In genomic region chr2:184004289-184004944, GRCh38 we compare ENCODE assay signal across 12 cellular contexts.
A peak's percentile ranks its signal among the peaks of the same experiment; 100 is the strongest.
DNase-seq lines count a peak whose midpoint lies in the region; ATAC-seq and TF ChIP-seq lines count a peak whose summit lies in the region.
"Had no signal": no experiment of that assay in that cellular context is flagged by ENCODE, and none has a peak within 500 bp of the region (broad histone marks: within the 10 kb centered on the region; RNA-seq: fewer than 3 reads in every experiment).

No MANE protein-coding gene starts in this region.

- H2BK5ac ChIP-seq in mesendoderm (ENCODE audit: low read length), result no peak overlapping the region

- H3K56ac ChIP-seq in mesendoderm (ENCODE audit: low read length), result peak overlapping the region; percentile 35

- POLR2A ChIA-PET in MCF 10A (lab: Yijun Ruan, JAX), result no interaction called here

- no peak overlapping the region for H3K4me3 Mint-ChIP-seq in MCF 10A (ENCODE audit: unreplicated experiment)
- H3K4me3 Mint-ChIP-seq: memory B cell had no signal

- H3K27me3 ChIP-seq in mesendoderm (ENCODE audit: insufficient read depth, low read length, poor library complexity), result no peaks in the 10 kb centered on the region

- no peak overlapping the region for H3K4me2 ChIP-seq in mesendoderm (ENCODE audit: low read length)

- peak overlapping the region; percentile 84 for H3K18ac ChIP-seq in mesendoderm (ENCODE audit: low read length)

- H3K27me3 Mint-ChIP-seq in MCF 10A (ENCODE audit: insufficient read depth, unreplicated experiment), result no peaks in the 10 kb centered on the region
- H3K27me3 Mint-ChIP-seq: memory B cell had no signal

- intact Hi-C loops in MCF 10A (cut with micrococcal nuclease), result no loop called here

- no peaks in the 10 kb centered on the region for H3K36me3 Mint-ChIP-seq in MCF 10A (ENCODE audit: insufficient read depth, unreplicated experiment)
- H3K36me3 Mint-ChIP-seq: memory B cell had no signal

- no peak overlapping the region for H3K27ac ChIP-seq in mesendoderm (ENCODE audit: low read depth, low read length)
- H3K27ac ChIP-seq: epithelial cell of prostate had no signal

- ATAC-seq in GM18867 (IDR thresholded peaks at IDR 0.05; ENCODE audit: unreplicated experiment) (peak; percentile 90), GM21737 (IDR thresholded peaks at IDR 0.05; ENCODE audit: unreplicated experiment) (peak; percentile 83), HG03460 (IDR thresholded peaks at IDR 0.05; ENCODE audit: unreplicated experiment) (peak; percentile 85)
- ATAC-seq: HepG2 had no signal

- H2BK120ac ChIP-seq in mesendoderm (ENCODE audit: low read depth, low read length), result peak overlapping the region; percentile 92

- no peak overlapping the region for H4K5ac ChIP-seq in mesendoderm (ENCODE audit: low read length)

- no peak overlapping the region for H3K27ac Mint-ChIP-seq in MCF 10A (ENCODE audit: low read depth, unreplicated experiment)
- H3K27ac Mint-ChIP-seq: memory B cell had no signal

- WGBS in mesendoderm (ENCODE audit: extremely low coverage, insufficient coverage, low lambda C conversion rate), result no CpG with 5 or more reads among the region's 1 CpG

- DNase-seq in mesendoderm, result no peak
- no peak for DNase-seq in effector CD8-positive, alpha-beta T cell (lab: John Stamatoyannopoulos, UW)
- no peak for DNase-seq in OCI-M2 (lab: John Stamatoyannopoulos, UW; ENCODE audit: unreplicated experiment)
- no peak for DNase-seq in AG08395 (ENCODE audit: low spot score)
- no peak for DNase-seq in MCF 10A (ENCODE audit: unreplicated experiment)
- DNase-seq: DND-41 had no signal

- H3K4ac ChIP-seq in mesendoderm (ENCODE audit: low read depth, low read length), result no peak overlapping the region

- no peak overlapping the region for H3K9ac ChIP-seq in mesendoderm (ENCODE audit: low read length)

- no TSS peak for BruUV-seq in MCF 10A (replicated peaks; lab: Mats Ljungman, UMichigan)

- H3K23ac ChIP-seq in mesendoderm (ENCODE audit: low read length), result no peak overlapping the region

- H3K9me3 Mint-ChIP-seq in MCF 10A (ENCODE audit: unreplicated experiment), result no peaks in the 10 kb centered on the region
- H3K9me3 Mint-ChIP-seq: memory B cell had no signal

- H3K79me2 ChIP-seq in mesendoderm (ENCODE audit: control insufficient read depth, insufficient read depth, low read length), result no peaks in the 10 kb centered on the region

- no peak for TF ChIP-seq CTCF in MCF 10A (IDR thresholded peaks at IDR 0.05; ENCODE audit: unreplicated experiment)

- H3K36me3 ChIP-seq in mesendoderm (ENCODE audit: control insufficient read depth, insufficient read depth, low read length), result no peaks in the 10 kb centered on the region

- H2AK5ac ChIP-seq in mesendoderm (ENCODE audit: low read length), result no peak overlapping the region

- H2BK15ac ChIP-seq in mesendoderm (replicated peaks; ENCODE audit: low read depth), result peak overlapping the region; percentile 64

- no peak overlapping the region for H3K4me3 ChIP-seq in mesendoderm (ENCODE audit: low read length)

- H3K79me1 ChIP-seq in mesendoderm (ENCODE audit: low read length), result no peaks in the 10 kb centered on the region

- H4K8ac ChIP-seq in mesendoderm (ENCODE audit: low read depth, low read length), result no peak overlapping the region

- CTCF ChIA-PET in MCF 10A (lab: Yijun Ruan, JAX), result no interaction called here

- H3K4me1 Mint-ChIP-seq in MCF 10A (ENCODE audit: insufficient read depth, unreplicated experiment), result peaks cover 5% of the 10 kb centered on the region
- H3K4me1 Mint-ChIP-seq: memory B cell had no signal

- H3K4me1 ChIP-seq in mesendoderm (ENCODE audit: control insufficient read depth, low read depth, low read length), result peaks cover 3% of the 10 kb centered on the region
